14 cellular contexts compared by ENCODE assay signal in the genomic region with DNA sequence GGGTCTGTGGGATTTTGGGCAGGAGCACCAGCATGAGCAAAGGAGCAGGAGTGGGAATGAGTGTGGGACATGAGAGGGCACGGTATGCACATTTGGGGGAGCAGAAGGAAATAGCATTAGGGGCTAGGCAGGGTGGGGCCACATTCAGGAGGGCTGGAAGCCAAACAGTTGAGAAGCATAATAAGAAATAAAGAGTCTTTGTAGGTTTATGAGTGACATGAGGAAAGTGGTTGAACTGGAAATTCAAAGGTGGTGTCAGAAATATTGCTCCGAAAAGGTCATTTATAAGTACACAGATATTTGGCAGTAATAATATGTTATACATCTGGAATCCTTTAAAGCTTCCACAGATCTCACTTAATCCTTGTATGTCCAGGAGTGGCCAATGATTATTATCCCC. TPM values are rescaled to one million over a fixed set of nuclear protein-coding genes. Genes with fewer than 3 reads are reported as not detected.
DNase-seq lines count a peak whose midpoint lies in the region; ATAC-seq and TF ChIP-seq lines count a peak whose summit lies in the region.
"Had no signal": no experiment of that assay in that cellular context is flagged by ENCODE, and none has a peak within 500 bp of the region (broad histone marks: within the 10 kb centered on the region; RNA-seq: fewer than 3 reads in every experiment).

No MANE protein-coding gene starts in this region.

- H3K4me3 Mint-ChIP-seq in activated CD4-positive, alpha-beta T cell treated with anti-CD3 and anti-CD28 coated beads for 36 hours, result no peak overlapping the region

- H3K4me1 Mint-ChIP-seq in activated CD4-positive, alpha-beta T cell treated with anti-CD3 and anti-CD28 coated beads for 36 hours, result no peaks in the 10 kb centered on the region

- H3K4me3 ChIP-seq in colonic mucosa, result no peak overlapping the region
- no peak overlapping the region for H3K4me3 ChIP-seq in left lung
- H3K4me3 ChIP-seq: BLaER1 treated with 17β-estradiol and CSF1 and Interleukin-3, amounts not matched to agents 10 nM and 100 nM had no signal

- H3K27me3 ChIP-seq in colonic mucosa (no peaks in the 10 kb centered on the region), left lung (no peaks in the 10 kb centered on the region)
- H3K27me3 ChIP-seq: BLaER1 treated with 17β-estradiol and CSF1 and Interleukin-3, amounts not matched to agents 10 nM and 100 nM had no signal

- CTCF ChIA-PET in activated CD4-positive, alpha-beta T cell treated with anti-CD3 and anti-CD28 coated beads for 36 hours (lab: Charles Lee), result interaction anchor here (0.6 to 0.8 kb wide), 2 partner anchors 12 to 17 kb away, joined by 3 to 5 read pairs; no protein-coding TSS in a partner anchor

- H3K36me3 ChIP-seq in colonic mucosa (no peaks in the 10 kb centered on the region), left lung (no peaks in the 10 kb centered on the region)
- H3K36me3 ChIP-seq: BLaER1 treated with 17β-estradiol and CSF1 and Interleukin-3, amounts not matched to agents 10 nM and 100 nM had no signal

- DNase-seq in activated CD4-positive, alpha-beta T cell treated with anti-CD3 and anti-CD28 coated beads for 36 hours, result no peak
- no peak for DNase-seq in activated CD4-positive, alpha-beta T cell treated with anti-CD3 and anti-CD28 coated beads, Interleukin-2, amount 50 U/mL, for 4 hours
- DNase-seq in colonic mucosa, result peak; percentile 32
- no peak for DNase-seq in left lung
- DNase-seq in activated effector memory CD4-positive, alpha-beta T cell treated with anti-CD3 and anti-CD28 coated beads, Interleukin-2, amount 50 U/mL, for 16 hours, result no peak
- no peak for DNase-seq in foreskin melanocyte
- DNase-seq: DMS153, NCI-H1417 treated with DMSO at 0.1 percent for 48 hours, NCI-H2029 treated with DMSO at 0.1 percent for 48 hours, NCI-H510A treated with DMSO at 0.1 percent for 48 hours, RPMI8226 had no signal

- H3K27ac ChIP-seq in colonic mucosa (no peak overlapping the region), left lung (no peak overlapping the region)
- H3K27ac ChIP-seq: BLaER1 treated with 17β-estradiol and CSF1 and Interleukin-3, amounts not matched to agents 10 nM and 100 nM had no signal

- H3K27me3 Mint-ChIP-seq in activated CD4-positive, alpha-beta T cell treated with anti-CD3 and anti-CD28 coated beads for 36 hours, result peaks cover 11% of the 10 kb centered on the region

- H3K9me3 Mint-ChIP-seq in activated CD4-positive, alpha-beta T cell treated with anti-CD3 and anti-CD28 coated beads for 36 hours (ENCODE audit: low read depth), result no peaks in the 10 kb centered on the region

- no peak for TF ChIP-seq CTCF in colonic mucosa (IDR thresholded peaks at IDR 0.05)
- no peak for TF ChIP-seq CTCF in left lung (IDR thresholded peaks at IDR 0.05)

- H3K9me3 ChIP-seq in colonic mucosa, result no peaks in the 10 kb centered on the region
- no peaks in the 10 kb centered on the region for H3K9me3 ChIP-seq in left lung
- H3K9me3 ChIP-seq: BLaER1 treated with 17β-estradiol and CSF1 and Interleukin-3, amounts not matched to agents 10 nM and 100 nM had no signal

- intact Hi-C loops in activated CD4-positive, alpha-beta T cell treated with anti-CD3 and anti-CD28 coated beads for 36 hours (cut with DNase I, micrococcal nuclease), result no loop called here
- intact Hi-C loops in colonic mucosa (cut with DNase I) (no loop called here), left lung (cut with DNase I) (no loop called here)

- no peak for ATAC-seq in activated CD4-positive, alpha-beta T cell treated with anti-CD3 and anti-CD28 coated beads for 36 hours
- ATAC-seq in left lung, result peak; percentile 61
- ATAC-seq in HG02884 (IDR thresholded peaks at IDR 0.05; ENCODE audit: unreplicated experiment), result no peak
- ATAC-seq in HG03159 (IDR thresholded peaks at IDR 0.05; ENCODE audit: unreplicated experiment), result no peak

- H3K4me1 ChIP-seq in colonic mucosa, result no peaks in the 10 kb centered on the region
- H3K4me1 ChIP-seq in left lung, result no peaks in the 10 kb centered on the region

- H3K27ac Mint-ChIP-seq in activated CD4-positive, alpha-beta T cell treated with anti-CD3 and anti-CD28 coated beads for 36 hours, result peak overlapping the region; percentile 4

- POLR2A ChIA-PET in activated CD4-positive, alpha-beta T cell treated with anti-CD3 and anti-CD28 coated beads for 36 hours (lab: Charles Lee), result no interaction called here

- no peak overlapping the region for H3K9ac ChIP-seq in colonic mucosa (ENCODE audit: low read depth in 2 of 2, low read length in 2 of 2)
- H3K9ac ChIP-seq: BLaER1 treated with 17β-estradiol and CSF1 and Interleukin-3, amounts not matched to agents 10 nM and 100 nM had no signal

- H3K36me3 Mint-ChIP-seq in activated CD4-positive, alpha-beta T cell treated with anti-CD3 and anti-CD28 coated beads for 36 hours (ENCODE audit: low read depth), result no peaks in the 10 kb centered on the region

RNA-seq across cellular contexts. Expression of a gene that starts 26.4 kb away (rescaled TPM):
- total RNA-seq in activated CD4-positive, alpha-beta T cell treated with anti-CD3 and anti-CD28 coated beads for 36 hours, result under 1 TPM; 0.02 to 0.18 TPM
- total RNA-seq in colonic mucosa, result 1 to 10 TPM; 7.6 to 8.0 TPM
- total RNA-seq in left lung, result 10 to 100 TPM in 1 of 2 donors, 1 to 10 TPM in 1; 8.4 to 10.5 TPM

Comparison
In these comparisons a context has a peak if more than half of its experiments do, and no peak if none do; other contexts are left out.
1. RNA of a gene that starts 26.4 kb away (total RNA-seq): 8.4 to 10.5 TPM in left lung and 7.6 to 8.0 TPM in colonic mucosa; 0.02 to 0.18 TPM in activated CD4-positive, alpha-beta T cell treated with anti-CD3 and anti-CD28 coated beads for 36 hours; every median in the first group is over 4 times any median in the second.